In genomic region chr13:111542530-111543341, GRCh38 we compare ENCODE assay signal across 18 cellular contexts.
"Had no signal": no experiment of that assay in that cellular context is flagged by ENCODE, and none has a peak within 500 bp of the region (broad histone marks: within the 10 kb centered on the region; RNA-seq: fewer than 3 reads in every experiment).

No MANE protein-coding gene starts in this region.

- ATAC-seq: lower lobe of right lung; natural killer cell treated with Interleukin-12 subunit alpha and Interleukin-12 subunit beta and Interleukin-15 and Interleukin-18, amount 100 ng/mL, for 72 hours; psoas muscle had no signal

- H3K27ac ChIP-seq: hepatocyte, lower lobe of right lung, parathyroid adenoma, psoas muscle, suprapubic skin, thyroid gland had no signal

- H3K9ac ChIP-seq: parathyroid adenoma had no signal

- H3K4me2 ChIP-seq: hepatocyte had no signal

- H3K4me3 ChIP-seq: hepatocyte, lower lobe of right lung, psoas muscle, suprapubic skin, thyroid gland had no signal

- H3K27me3 ChIP-seq: thyroid gland had no signal

- H3K4me1 ChIP-seq: lower lobe of right lung, parathyroid adenoma, psoas muscle, suprapubic skin, thyroid gland had no signal

- DNase-seq: dermis blood vessel endothelial cell; endodermal cell; foreskin melanocyte; kidney glomerular epithelial cell; lower lobe of right lung; midbrain; psoas muscle; retina; small intestine; stimulated activated CD4-positive, alpha-beta T cell treated with anti-CD3 and anti-CD28 coated beads, Interleukin-2, amount 100 ng/mL, for 48 hours; stimulated activated naive CD4-positive, alpha-beta T cell treated with Interleukin-2 at 50 U/mL for 16 hours; thyroid gland had no signal

- FAIRE-seq: colon, small intestine, urothelium cell line had no signal

- H2AFZ ChIP-seq: hepatocyte, parathyroid adenoma had no signal

- H3K36me3 ChIP-seq: lower lobe of right lung, suprapubic skin, thyroid gland had no signal

- H3K79me2 ChIP-seq: hepatocyte, parathyroid adenoma had no signal

- H3K9me3 ChIP-seq: lower lobe of right lung, psoas muscle, suprapubic skin, thyroid gland had no signal
